ENCODE assay signal across 19 cellular contexts in genomic region chr4:101599620-101600019, GRCh38.
A peak's percentile ranks its signal among the peaks of the same experiment; 100 is the strongest.
DNase-seq lines count a peak whose midpoint lies in the region; ATAC-seq and TF ChIP-seq lines count a peak whose summit lies in the region.
"Had no signal": no experiment of that assay in that cellular context is flagged by ENCODE, and none has a peak within 500 bp of the region (broad histone marks: within the 10 kb centered on the region; RNA-seq: fewer than 3 reads in every experiment).

No MANE protein-coding gene starts in this region.

- ATAC-seq in SK-N-SH treated with all-trans-retinoic acid at 6 μM for 48 hours (peak; percentile 62), HG02571 (IDR thresholded peaks at IDR 0.05; ENCODE audit: unreplicated experiment) (no peak), HG03354 (IDR thresholded peaks at IDR 0.05; ENCODE audit: poor library complexity, severe bottlenecking, unreplicated experiment) (no peak)
- ATAC-seq: CD8-positive, alpha-beta T cell; left lung; naive thymus-derived CD8-positive, alpha-beta T cell had no signal

- no peak overlapping the region for H3K9ac ChIP-seq in skeletal muscle satellite cell (ENCODE audit: low read depth, low read length)

- peaks cover 5% of the 10 kb centered on the region for H3K4me1 ChIP-seq in skeletal muscle satellite cell (ENCODE audit: control insufficient read depth, insufficient read depth, low read length)
- H3K4me1 ChIP-seq: left lung, right atrium auricular region, upper lobe of left lung had no signal

- no peaks in the 10 kb centered on the region for H3K9me3 ChIP-seq in skeletal muscle satellite cell (replicated peaks; ENCODE audit: low read length)
- H3K9me3 ChIP-seq: left lung, right atrium auricular region, upper lobe of left lung had no signal

- no peaks in the 10 kb centered on the region for H3K36me3 ChIP-seq in skeletal muscle satellite cell (ENCODE audit: insufficient read depth, low read length)
- H3K36me3 ChIP-seq: left lung, right atrium auricular region, upper lobe of left lung had no signal

- H3K27ac ChIP-seq in coronary artery: no peak overlapping the region
- H3K27ac ChIP-seq: left lung, right atrium auricular region, upper lobe of left lung had no signal

- no peak for TF ChIP-seq CTCF in coronary artery (IDR thresholded peaks at IDR 0.05)

- DNase-seq in SIG-M5 treated with dmso at 0.1 percent for 504 hours (lab: John Stamatoyannopoulos, UW; ENCODE audit: unreplicated experiment): peak; percentile 6
- DNase-seq in SIG-M5 (lab: John Stamatoyannopoulos, UW): no peak
- peak; percentile 94 for DNase-seq in fibroblast of peridontal ligament (ENCODE audit: extremely low read depth)
- DNase-seq in coronary artery (ENCODE audit: low spot score): no peak
- DNase-seq: activated B cell treated with CpG ODN at 0.5 μM for 24 hours; CD8-positive, alpha-beta T cell; GOT3; hippocampal formation; left lung; naive thymus-derived CD8-positive, alpha-beta T cell; NCI-H1417; NCI-H446; stimulated activated CD4-positive, alpha-beta T cell treated with anti-CD3 and anti-CD28 coated beads, Interleukin-4, amount 100 ng/mL, for 1 hour; upper lobe of left lung had no signal

- no peaks in the 10 kb centered on the region for H3K27me3 ChIP-seq in skeletal muscle satellite cell (ENCODE audit: control insufficient read depth, insufficient read depth, low read length)
- H3K27me3 ChIP-seq: left lung, right atrium auricular region, upper lobe of left lung had no signal

- H3K4me2 ChIP-seq in skeletal muscle satellite cell (ENCODE audit: low read length): peak overlapping the region; percentile 31

- no peak overlapping the region for H3K4me3 ChIP-seq in skeletal muscle satellite cell (ENCODE audit: low read length)
- no peak overlapping the region for H3K4me3 ChIP-seq in coronary artery
- H3K4me3 ChIP-seq: left lung, right atrium auricular region, upper lobe of left lung had no signal

TF ChIP-seq in SK-N-SH treated with all-trans-retinoic acid at 6 μM for 48 hours, 23 proteins besides CTCF, POLR2A, EP300 and RAD21:
- TF ChIP-seq CSDC2 (CRISPR knock-in tag; IDR thresholded peaks at IDR 0.05) (no peak), TCF4 (CRISPR knock-in tag; IDR thresholded peaks at IDR 0.05; ENCODE audit: borderline replicate concordance) (no peak), OSR1 (CRISPR knock-in tag; IDR thresholded peaks at IDR 0.05) (no peak), SNAI2 (CRISPR knock-in tag; IDR thresholded peaks at IDR 0.05) (no peak), POU6F1 (CRISPR knock-in tag; IDR thresholded peaks at IDR 0.05; ENCODE audit: borderline replicate concordance, low read depth) (no peak), ZFP3 (CRISPR knock-in tag; IDR thresholded peaks at IDR 0.05) (no peak), RARB (CRISPR knock-in tag; IDR thresholded peaks at IDR 0.05) (no peak), ZFP30 (CRISPR knock-in tag; IDR thresholded peaks at IDR 0.05) (no peak)
- TF ChIP-seq, protein P1, sequence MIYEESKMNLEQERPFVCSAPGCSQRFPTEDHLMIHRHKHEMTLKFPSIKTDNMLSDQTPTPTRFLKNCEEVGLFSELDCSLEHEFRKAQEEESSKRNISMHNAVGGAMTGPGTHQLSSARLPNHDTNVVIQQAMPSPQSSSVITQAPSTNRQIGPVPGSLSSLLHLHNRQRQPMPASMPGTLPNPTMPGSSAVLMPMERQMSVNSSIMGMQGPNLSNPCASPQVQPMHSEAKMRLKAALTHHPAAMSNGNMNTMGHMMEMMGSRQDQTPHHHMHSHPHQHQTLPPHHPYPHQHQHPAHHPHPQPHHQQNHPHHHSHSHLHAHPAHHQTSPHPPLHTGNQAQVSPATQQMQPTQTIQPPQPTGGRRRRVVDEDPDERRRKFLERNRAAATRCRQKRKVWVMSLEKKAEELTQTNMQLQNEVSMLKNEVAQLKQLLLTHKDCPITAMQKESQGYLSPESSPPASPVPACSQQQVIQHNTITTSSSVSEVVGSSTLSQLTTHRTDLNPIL (CRISPR knock-in tag; IDR thresholded peaks at IDR 0.05; ENCODE audit: low read depth): no peak

Comparison
In these comparisons a context has a peak if more than half of its experiments do, and no peak if none do; other contexts are left out.
1. DNase-seq: peak in SIG-M5 treated with dmso at 0.1 percent for 504 hours (single experiment) and fibroblast of peridontal ligament (single experiment); none in SIG-M5 (single experiment) and coronary artery (single experiment).